In the genomic region with DNA sequence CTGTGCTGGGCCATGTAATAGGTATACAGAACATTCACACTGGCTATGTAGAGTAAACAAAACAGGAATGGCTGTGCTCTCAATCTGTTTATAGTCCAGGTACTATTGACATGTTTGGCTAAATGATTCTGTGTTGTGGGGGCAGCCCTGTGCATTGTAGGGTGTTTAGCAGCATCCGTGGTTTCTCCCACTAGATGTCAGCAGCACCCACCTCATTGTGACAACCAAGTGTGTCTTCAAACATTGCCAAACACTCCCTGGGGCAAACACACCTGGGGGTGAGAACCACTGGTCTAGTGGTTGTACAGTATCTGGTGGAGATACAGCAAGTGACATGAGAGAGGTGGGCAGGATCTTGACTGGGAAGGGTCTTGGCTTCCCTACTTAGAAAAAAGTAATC, we compare ENCODE assay signal across 11 cellular contexts.
A peak's percentile ranks its signal among the peaks of the same experiment; 100 is the strongest.
DNase-seq lines count a peak whose midpoint lies in the region; ATAC-seq and TF ChIP-seq lines count a peak whose summit lies in the region.
"Had no signal": no experiment of that assay in that cellular context is flagged by ENCODE, and none has a peak within 500 bp of the region (broad histone marks: within the 10 kb centered on the region; RNA-seq: fewer than 3 reads in every experiment).

No MANE protein-coding gene starts in this region.

- no peak overlapping the region for H3K4me3 Mint-ChIP-seq in endodermal cell
- H3K4me3 Mint-ChIP-seq: activated B cell treated with CpG ODN at 0.5 μM for 24 hours had no signal

- H3K9me3 ChIP-seq in right atrium auricular region (no peaks in the 10 kb centered on the region), endodermal cell (ENCODE audit: control insufficient read depth, low read length) (no peaks in the 10 kb centered on the region), upper lobe of left lung (no peaks in the 10 kb centered on the region)
- H3K9me3 ChIP-seq: ovary, suprapubic skin had no signal

- no peak overlapping the region for H3K27ac Mint-ChIP-seq in endodermal cell
- H3K27ac Mint-ChIP-seq: activated B cell treated with CpG ODN at 0.5 μM for 24 hours had no signal

- peaks cover 2% of the 10 kb centered on the region for H3K27me3 Mint-ChIP-seq in endodermal cell (ENCODE audit: insufficient read depth)
- H3K27me3 Mint-ChIP-seq: activated B cell treated with CpG ODN at 0.5 μM for 24 hours had no signal

- no peaks in the 10 kb centered on the region for H3K36me3 ChIP-seq in right atrium auricular region
- no peaks in the 10 kb centered on the region for H3K36me3 ChIP-seq in endodermal cell (ENCODE audit: control insufficient read depth, insufficient read depth, low read length)
- H3K36me3 ChIP-seq in upper lobe of left lung, result no peaks in the 10 kb centered on the region
- H3K36me3 ChIP-seq: ovary, suprapubic skin had no signal

- H3K27me3 ChIP-seq in right atrium auricular region, result no peaks in the 10 kb centered on the region
- H3K27me3 ChIP-seq in endodermal cell (ENCODE audit: control insufficient read depth, insufficient read depth, low read length, poor library complexity, severe bottlenecking), result no peaks in the 10 kb centered on the region
- H3K27me3 ChIP-seq in upper lobe of left lung, result no peaks in the 10 kb centered on the region
- H3K27me3 ChIP-seq: ovary, suprapubic skin had no signal

- no peak for TF ChIP-seq EP300 in upper lobe of left lung (IDR thresholded peaks at IDR 0.05)

- H3K4me3 ChIP-seq in right atrium auricular region, result no peak overlapping the region
- H3K4me3 ChIP-seq in endodermal cell (ENCODE audit: low read length), result no peak overlapping the region
- no peak overlapping the region for H3K4me3 ChIP-seq in upper lobe of left lung
- H3K4me3 ChIP-seq: ovary, suprapubic skin had no signal

- TF ChIP-seq CTCF in right atrium auricular region (IDR thresholded peaks at IDR 0.05) (peak in 1 of 2 donors; percentile 58), endodermal cell (conservative IDR thresholded peaks at IDR 0.05) (peak; percentile 63), upper lobe of left lung (IDR thresholded peaks at IDR 0.05) (peak in 4 of 6 experiments; percentile 16 to 43 (median 26))

- no peaks in the 10 kb centered on the region for H3K9me3 Mint-ChIP-seq in endodermal cell
- H3K9me3 Mint-ChIP-seq: activated B cell treated with CpG ODN at 0.5 μM for 24 hours had no signal

- no peak for TF ChIP-seq POLR2A in upper lobe of left lung (IDR thresholded peaks at IDR 0.05)

- H3K4me1 ChIP-seq in right atrium auricular region, result peaks cover 0 to 6% of the 10 kb centered on the region in 2 donors
- peaks cover 9% of the 10 kb centered on the region for H3K4me1 ChIP-seq in endodermal cell (ENCODE audit: control insufficient read depth, insufficient read depth, low read length)
- H3K4me1 ChIP-seq in upper lobe of left lung, result peaks cover 0 to 7% (median 0%) of the 10 kb centered on the region in 4 donors
- H3K4me1 ChIP-seq: suprapubic skin had no signal

- H3K4me1 Mint-ChIP-seq in endodermal cell, result peaks cover 24% of the 10 kb centered on the region
- H3K4me1 Mint-ChIP-seq: activated B cell treated with CpG ODN at 0.5 μM for 24 hours had no signal

- peak; percentile 74 for ATAC-seq in Right ventricle myocardium superior (ENCODE audit: poor library complexity)
- ATAC-seq in upper lobe of left lung (ENCODE audit: low FRiP score in 2 of 2), result peak; percentile 31 to 32
- no peak for ATAC-seq in HG03565 (IDR thresholded peaks at IDR 0.05; ENCODE audit: unreplicated experiment)

- intact Hi-C loops in Right ventricle myocardium superior (cut with DNase I), result no loop called here

- 42% methylated on average over 1 of the region's 1 CpG; no CpG with 5 or more reads in 1 of the 2 experiments for WGBS in endodermal cell (ENCODE audit: insufficient coverage in 1 of 2, insufficient read length in 1 of 2), 2 experiments
- WGBS in upper lobe of left lung, 2 donors, result 0 to 33% methylated on average over 1 of the region's 1 CpG

- H3K27ac ChIP-seq in right atrium auricular region (peak overlapping the region in 1 of 2 donors; percentile 49), endodermal cell (ENCODE audit: low read depth, low read length) (no peak overlapping the region), upper lobe of left lung (no peak overlapping the region)
- H3K27ac ChIP-seq: ovary, suprapubic skin had no signal

- peak overlapping the region; percentile 3 for H3K9ac ChIP-seq in endodermal cell (ENCODE audit: extremely low read depth, low read length, poor library complexity, severe bottlenecking)

- H3K36me3 Mint-ChIP-seq in endodermal cell (ENCODE audit: low read depth), result no peaks in the 10 kb centered on the region

- no peak for DNase-seq in Right ventricle myocardium superior
- DNase-seq in right atrium auricular region (ENCODE audit: low spot score), result no peak
- DNase-seq in MV-4-11 (lab: John Stamatoyannopoulos, UW), result peak; percentile 21
- DNase-seq in endodermal cell, result peak; percentile 70
- DNase-seq in upper lobe of left lung, result no peak
- no peak for DNase-seq in GOT3 (lab: John Stamatoyannopoulos, UW)
- no peak for DNase-seq in NOMO-1 treated with DMSO at 0.1 percent for 48 hours (lab: John Stamatoyannopoulos, UW; ENCODE audit: unreplicated experiment)
- DNase-seq: activated B cell treated with CpG ODN at 0.5 μM for 24 hours, ovary had no signal

Comparison
In these comparisons a context has a peak if more than half of its experiments do, and no peak if none do; other contexts are left out.
1. DNase-seq: peak in MV-4-11 (single experiment) and endodermal cell (single experiment); none in Right ventricle myocardium superior (single experiment), right atrium auricular region (single experiment), upper lobe of left lung (0 of 2), GOT3 (single experiment) and NOMO-1 treated with DMSO at 0.1 percent for 48 hours (single experiment).